In genomic region chr5:15833365-15833764, GRCh38 we compare ENCODE assay signal across 29 cellular contexts.
"Had no signal": no experiment of that assay in that cellular context is flagged by ENCODE, and none has a peak within 500 bp of the region (broad histone marks: within the 10 kb centered on the region; RNA-seq: fewer than 3 reads in every experiment).

No MANE protein-coding gene starts in this region.

- H3K9me3 Mint-ChIP-seq: nephron progenitor cell; stimulated activated memory B cell treated with anti-CD40 and anti-IgM and Interleukin-4, amounts not matched to agents 10 μg/mL and 1 μg/mL and 100 μg/mL, for 72 hours had no signal

- H3K36me3 Mint-ChIP-seq: naive B cell; natural killer cell; neural progenitor cell; stimulated activated memory B cell treated with anti-CD40 and anti-IgM and Interleukin-4, amounts not matched to agents 10 μg/mL and 1 μg/mL and 100 μg/mL, for 72 hours; type B pancreatic cell had no signal

- H3K4me1 Mint-ChIP-seq: naive B cell; natural killer cell; nephron progenitor cell; neural progenitor cell; stimulated activated memory B cell treated with anti-CD40 and anti-IgM and Interleukin-4, amounts not matched to agents 10 μg/mL and 1 μg/mL and 100 μg/mL, for 72 hours; stimulated activated naive CD8-positive, alpha-beta T cell treated with anti-CD3 and anti-CD28 coated beads, Interleukin-15, amount 100 ng/mL, for 72 hours had no signal

- H3K27ac ChIP-seq: left lung, lower lobe of right lung, neural progenitor cell, neutrophil, ovary, right atrium auricular region, right lobe of liver, tibial nerve, uterus had no signal

- H3K4me3 ChIP-seq: left lung, lower lobe of right lung, neural progenitor cell, ovary, right atrium auricular region, right lobe of liver, smooth muscle cell, tibial nerve, uterus had no signal

- H3K36me3 ChIP-seq: left lung, lower lobe of right lung, neural progenitor cell, neutrophil, ovary, right atrium auricular region, right lobe of liver, tibial nerve, uterus had no signal

- H3K27me3 ChIP-seq: left lung, neural progenitor cell, neutrophil, ovary, right atrium auricular region, right lobe of liver, tibial nerve, uterus had no signal

- H3K27me3 Mint-ChIP-seq: naive B cell; progenitor cell of endocrine pancreas; stimulated activated memory B cell treated with anti-CD40 and anti-IgM and Interleukin-4, amounts not matched to agents 10 μg/mL and 1 μg/mL and 100 μg/mL, for 72 hours; stimulated activated naive CD8-positive, alpha-beta T cell treated with anti-CD3 and anti-CD28 coated beads, Interleukin-15, amount 100 ng/mL, for 72 hours; type B pancreatic cell had no signal

- H3K4me1 ChIP-seq: left lung, neural progenitor cell, right lobe of liver, uterus had no signal

- DNase-seq: kidney; left colon; left lung; lower lobe of right lung; mammary epithelial cell; mesenchymal stem cell; naive B cell; natural killer cell; nephron progenitor cell; occipital lobe; ovary; right lobe of liver; stimulated activated CD4-positive, alpha-beta T cell treated with anti-CD3 and anti-CD28 coated beads, Interleukin-1b, Interleukin-23, amount 100 ng/mL, for 48 hours; stimulated activated CD4-positive, alpha-beta T cell treated with anti-CD3 and anti-CD28 coated beads, Interleukin-2, amount 100 ng/mL, for 48 hours; stimulated activated CD4-positive, alpha-beta T cell treated with anti-CD3 and anti-CD28 coated beads, Interleukin-4, amount 100 ng/mL, for 4 hours; stimulated activated CD8-positive, alpha-beta memory T cell treated with anti-CD3 and anti-CD28 coated beads, Interleukin-4, amount 100 ng/mL, for 48 hours; stimulated activated naive CD4-positive, alpha-beta T cell treated with Interleukin-2 at 50 U/mL for 16 hours; stimulated activated naive CD8-positive, alpha-beta T cell treated with anti-CD3 and anti-CD28 coated beads, Interleukin-15, amount 100 ng/mL, for 72 hours; substantia nigra; uterus had no signal

- H3K9ac ChIP-seq: neural progenitor cell had no signal

- H3K4me2 ChIP-seq: neural progenitor cell had no signal

- H3K9me3 ChIP-seq: left lung, lower lobe of right lung, neutrophil, ovary, right atrium auricular region, right lobe of liver, tibial nerve, uterus had no signal

- FAIRE-seq: islet of Langerhans, kidney had no signal

- H3K27ac Mint-ChIP-seq: naive B cell; natural killer cell; nephron progenitor cell; neural progenitor cell; progenitor cell of endocrine pancreas; stimulated activated memory B cell treated with anti-CD40 and anti-IgM and Interleukin-4, amounts not matched to agents 10 μg/mL and 1 μg/mL and 100 μg/mL, for 72 hours; stimulated activated naive CD8-positive, alpha-beta T cell treated with anti-CD3 and anti-CD28 coated beads, Interleukin-15, amount 100 ng/mL, for 72 hours; type B pancreatic cell had no signal

- H2AFZ ChIP-seq: neural progenitor cell had no signal

- ATAC-seq: left colon; left lung; lower lobe of right lung; natural killer cell; right lobe of liver; stimulated activated memory B cell treated with anti-CD40 and anti-IgM and Interleukin-4, amounts not matched to agents 10 μg/mL and 1 μg/mL and 100 μg/mL, for 72 hours; stimulated activated naive CD8-positive, alpha-beta T cell treated with anti-CD3 and anti-CD28 coated beads, Interleukin-15, amount 100 ng/mL, for 72 hours had no signal

- H3K4me3 Mint-ChIP-seq: naive B cell; natural killer cell; nephron progenitor cell; neural progenitor cell; stimulated activated memory B cell treated with anti-CD40 and anti-IgM and Interleukin-4, amounts not matched to agents 10 μg/mL and 1 μg/mL and 100 μg/mL, for 72 hours; stimulated activated naive CD8-positive, alpha-beta T cell treated with anti-CD3 and anti-CD28 coated beads, Interleukin-15, amount 100 ng/mL, for 72 hours; type B pancreatic cell had no signal
